Comparison of ENCODE assay signal across 20 cellular contexts in the genomic region with DNA sequence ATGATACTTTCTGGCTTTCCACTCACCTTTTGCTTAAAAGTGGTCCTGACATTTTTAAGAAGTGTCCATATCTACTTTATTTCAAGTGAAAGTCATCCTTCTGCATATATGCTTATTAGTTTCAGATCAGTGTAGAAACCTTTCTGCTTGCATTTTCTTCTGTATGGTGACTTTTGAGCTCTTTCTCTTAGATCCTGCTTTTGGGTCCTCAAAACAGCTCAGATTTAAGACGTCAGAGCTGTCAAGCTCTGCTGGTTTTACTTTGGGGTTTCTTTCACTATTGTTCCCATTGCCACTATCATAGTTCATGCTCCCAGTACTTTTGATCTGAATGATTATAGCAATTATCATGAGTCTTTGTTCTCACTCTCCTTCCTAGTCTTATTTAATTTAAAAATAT.
"Had no signal": no experiment of that assay in that cellular context is flagged by ENCODE, and none has a peak within 500 bp of the region (broad histone marks: within the 10 kb centered on the region; RNA-seq: fewer than 3 reads in every experiment).

No MANE protein-coding gene starts in this region.

- H3K4me1 ChIP-seq: right lobe of liver had no signal

- H3K27ac ChIP-seq: ascending aorta, coronary artery, gastrocnemius medialis, left lung, parathyroid adenoma, right lobe of liver, transverse colon, vagina had no signal

- H3K9me3 ChIP-seq: ascending aorta, gastrocnemius medialis, left lung, right lobe of liver, transverse colon, vagina had no signal

- ATAC-seq: activated CD4-positive, CD25-positive, alpha-beta regulatory T cell treated with anti-CD3 and anti-CD28 coated beads, Interleukin-2, amount 50 U/mL, for 24 hours; activated T-cell treated with anti-CD3 and anti-CD28 coated beads, Interleukin-2, amount 50 U/mL, for 4 hours; gastrocnemius medialis; left lung; right lobe of liver had no signal

- H3K36me3 ChIP-seq: ascending aorta, gastrocnemius medialis, left lung, right lobe of liver, transverse colon, vagina had no signal

- DNase-seq: activated CD4-positive, alpha-beta T cell treated with anti-CD3 and anti-CD28 coated beads, Interleukin-2, amount 10 ng/mL, durations not matched to agents 7 days and 5 days; activated CD8-positive, alpha-beta memory T cell treated with anti-CD3 and anti-CD28 coated beads, Interleukin-2, amount 50 U/mL, for 4 hours; activated naive CD4-positive, alpha-beta T cell treated with anti-CD3 and anti-CD28 coated beads, Interleukin-2, amount 50 U/mL, for 16 hours; activated T-cell treated with anti-CD3 and anti-CD28 coated beads, Interleukin-2, amount 50 U/mL, for 4 hours; erythroblast; gastrocnemius medialis; head of caudate nucleus; kidney; left lung; right lobe of liver; small intestine; stimulated activated CD4-positive, alpha-beta T cell treated with anti-CD3 and anti-CD28 coated beads, Interleukin-15, amount 100 ng/mL, for 24 hours; stimulated activated CD4-positive, alpha-beta T cell treated with anti-CD3 and anti-CD28 coated beads, Interleukin-2, amount 100 ng/mL, for 48 hours; transverse colon had no signal

- FAIRE-seq: endometrium, kidney, small intestine had no signal

- H3K27me3 ChIP-seq: ascending aorta, gastrocnemius medialis, left lung, right lobe of liver, transverse colon, vagina had no signal

- H3K4me3 ChIP-seq: ascending aorta, coronary artery, gastrocnemius medialis, left lung, right lobe of liver, transverse colon, vagina had no signal
